Comparison of ENCODE assay signal across 10 cellular contexts in the genomic region with DNA sequence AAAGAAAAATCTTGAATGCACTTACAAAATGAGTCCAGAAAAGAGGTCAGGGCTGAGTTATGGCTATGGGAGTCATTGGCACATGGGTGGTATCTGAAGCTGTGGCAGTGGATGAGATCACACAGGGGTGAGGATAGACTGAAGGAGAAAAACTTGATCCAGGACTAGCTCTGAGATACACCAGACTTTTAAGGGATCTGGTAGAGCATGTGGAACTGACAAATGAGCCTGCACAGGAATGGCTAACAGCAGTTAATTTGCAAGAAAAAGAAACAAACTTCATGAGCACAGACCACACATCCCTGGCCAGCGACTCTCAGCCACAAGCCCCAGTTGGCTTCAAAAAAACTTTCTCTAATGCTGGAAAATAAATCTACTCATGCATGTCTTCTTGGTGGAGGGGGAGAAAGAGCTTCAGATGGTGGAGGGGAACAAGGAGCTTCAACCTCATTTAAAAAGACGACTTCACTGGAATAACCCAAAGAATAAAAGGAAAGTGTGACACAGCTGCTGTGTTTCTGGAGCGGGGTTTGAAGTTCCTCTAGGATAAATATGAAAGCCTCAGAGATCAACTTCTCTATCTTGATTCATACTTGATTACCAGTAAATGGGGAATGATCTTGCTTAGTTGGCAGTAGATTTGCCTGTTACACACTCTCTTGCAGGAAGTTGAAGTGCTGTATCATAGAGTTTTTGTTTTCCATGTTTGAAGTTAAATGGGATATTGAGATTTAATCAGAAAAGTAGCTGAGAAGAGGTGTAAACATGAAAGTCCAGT. TPM values are rescaled to one million over a fixed set of nuclear protein-coding genes. Genes with fewer than 3 reads are reported as not detected.
DNase-seq lines count a peak whose midpoint lies in the region; ATAC-seq and TF ChIP-seq lines count a peak whose summit lies in the region.
"Had no signal": no experiment of that assay in that cellular context is flagged by ENCODE, and none has a peak within 500 bp of the region (broad histone marks: within the 10 kb centered on the region; RNA-seq: fewer than 3 reads in every experiment).

No MANE protein-coding gene starts in this region.

- H3K4me3 Mint-ChIP-seq in naive thymus-derived CD4-positive, alpha-beta T cell: peak overlapping the region in 7 of 10 donors; percentile 3 to 51 (median 19)
- H3K4me3 Mint-ChIP-seq in endothelial cell (ENCODE audit: unreplicated experiment): no peak overlapping the region

- ATAC-seq in GM21526 (IDR thresholded peaks at IDR 0.05; ENCODE audit: low FRiP score, unreplicated experiment) (peak; percentile 33), GM21381 (IDR thresholded peaks at IDR 0.05; ENCODE audit: unreplicated experiment) (no peak)
- no peak for ATAC-seq in naive thymus-derived CD4-positive, alpha-beta T cell

- H3K27me3 ChIP-seq in naive thymus-derived CD4-positive, alpha-beta T cell (ENCODE audit: control insufficient read depth in 2 of 2, insufficient read depth in 2 of 2, low read length in 2 of 2): no peaks in the 10 kb centered on the region

- peaks cover 25 to 29% of the 10 kb centered on the region in 2 donors for H3K4me1 ChIP-seq in naive thymus-derived CD4-positive, alpha-beta T cell (ENCODE audit: control insufficient read depth in 2 of 2, insufficient read depth in 2 of 2, low read length in 2 of 2)

- H3K36me3 ChIP-seq in naive thymus-derived CD4-positive, alpha-beta T cell (ENCODE audit: control insufficient read depth in 2 of 3, insufficient read depth in 3 of 3, low read length in 3 of 3): peaks cover 0 to 25% (median 4%) of the 10 kb centered on the region in 3 experiments

- POLR2A ChIA-PET in naive thymus-derived CD4-positive, alpha-beta T cell (lab: Charles Lee): interaction anchor here (0.9 to 1.2 kb wide), 3 partner anchors 11 to 112 kb away, joined by 3 read pairs; no protein-coding TSS in a partner anchor

- no peak overlapping the region for H3K27ac ChIP-seq in naive thymus-derived CD4-positive, alpha-beta T cell (ENCODE audit: low read depth, low read length)

- no peaks in the 10 kb centered on the region for H3K27me3 Mint-ChIP-seq in naive thymus-derived CD4-positive, alpha-beta T cell
- no peaks in the 10 kb centered on the region for H3K27me3 Mint-ChIP-seq in endothelial cell (ENCODE audit: unreplicated experiment)

- H3K9me3 ChIP-seq in naive thymus-derived CD4-positive, alpha-beta T cell (ENCODE audit: control insufficient read depth in 2 of 3, low read length in 3 of 3): no peaks in the 10 kb centered on the region

- intact Hi-C loops in naive thymus-derived CD4-positive, alpha-beta T cell (cut with micrococcal nuclease): loop anchor here in 1 of 2 donors (1.0 kb wide), 1 partner anchor 7 kb away; no protein-coding TSS in a partner anchor

- peaks cover 0 to 3% (median 0%) of the 10 kb centered on the region in 11 donors for H3K9me3 Mint-ChIP-seq in naive thymus-derived CD4-positive, alpha-beta T cell
- H3K9me3 Mint-ChIP-seq in endothelial cell (ENCODE audit: unreplicated experiment): no peaks in the 10 kb centered on the region

- peak overlapping the region; percentile 6; the same call in 1 of the 2 replicates for H3K4me3 ChIP-seq in AG10803 (ENCODE audit: low read length)
- H3K4me3 ChIP-seq in naive thymus-derived CD4-positive, alpha-beta T cell (ENCODE audit: low read length): no peak overlapping the region

- H3K27ac Mint-ChIP-seq in naive thymus-derived CD4-positive, alpha-beta T cell: peak overlapping the region; percentile 40 to 86 (median 67)
- no peak overlapping the region for H3K27ac Mint-ChIP-seq in endothelial cell (ENCODE audit: unreplicated experiment)

- DNase-seq in AG10803 (ENCODE audit: low read depth): peak; percentile 67
- DNase-seq in amniotic epithelial cell (ENCODE audit: low read depth): peak; percentile 85
- no peak for DNase-seq in naive thymus-derived CD4-positive, alpha-beta T cell
- no peak for DNase-seq in endothelial cell (ENCODE audit: low spot score)
- DNase-seq in activated CD8-positive, alpha-beta memory T cell treated with anti-CD3 and anti-CD28 coated beads for 24 hours: no peak
- DNase-seq in ACHN: no peak
- DNase-seq: DMS53, nucleus accumbens had no signal

- peaks cover 12 to 53% (median 37%) of the 10 kb centered on the region in 5 donors for H3K36me3 Mint-ChIP-seq in naive thymus-derived CD4-positive, alpha-beta T cell
- no peaks in the 10 kb centered on the region for H3K36me3 Mint-ChIP-seq in endothelial cell (ENCODE audit: low read depth, unreplicated experiment)

- CTCF ChIA-PET in naive thymus-derived CD4-positive, alpha-beta T cell (lab: Charles Lee): no interaction called here

- no peak for TF ChIP-seq CTCF in AG10803 (conservative IDR thresholded peaks at IDR 0.05; ENCODE audit: low read length)
- no peak for TF ChIP-seq CTCF in endothelial cell (IDR thresholded peaks at IDR 0.05; ENCODE audit: unreplicated experiment)

- peaks cover 65 to 93% (median 84%) of the 10 kb centered on the region in 7 donors for H3K4me1 Mint-ChIP-seq in naive thymus-derived CD4-positive, alpha-beta T cell
- peaks cover 17% of the 10 kb centered on the region for H3K4me1 Mint-ChIP-seq in endothelial cell (ENCODE audit: unreplicated experiment)

- in situ Hi-C loops in ACHN (cut with HindIII; ENCODE audit: low pct_ligation_motif_present, low pct_unique_long_range_greater_than_20kb, low sequenced_read_pairs): no loop called here

RNA-seq across cellular contexts. Expression of gene TNFAIP8, which starts 33.7 kb away (rescaled TPM):
- total RNA-seq in naive thymus-derived CD4-positive, alpha-beta T cell: 100 to 1,000 TPM; 102 to 162 (median 130) TPM
- polyA plus RNA-seq in naive thymus-derived CD4-positive, alpha-beta T cell: 100 to 1,000 TPM; 261 to 285 TPM
- total RNA-seq in endothelial cell (ENCODE audit: unreplicated experiment): 7.9 TPM

Comparison
In these comparisons a context has a peak if more than half of its experiments do, and no peak if none do; other contexts are left out.
1. DNase-seq: peak in AG10803 (single experiment) and amniotic epithelial cell (single experiment); none in naive thymus-derived CD4-positive, alpha-beta T cell (0 of 9), endothelial cell (single experiment), activated CD8-positive, alpha-beta memory T cell treated with anti-CD3 and anti-CD28 coated beads for 24 hours (single experiment) and ACHN (single experiment).
2. RNA of gene TNFAIP8, which starts 33.7 kb away (total RNA-seq): 102 to 162 TPM in naive thymus-derived CD4-positive, alpha-beta T cell; 7.9 TPM in endothelial cell (single experiment); every median in the first group is over 10 times any median in the second.